Comparison of ENCODE assay signal across 18 cellular contexts in genomic region chr2:23627236-23627990, GRCh38.
"Had no signal": no experiment of that assay in that cellular context is flagged by ENCODE, and none has a peak within 500 bp of the region (broad histone marks: within the 10 kb centered on the region; RNA-seq: fewer than 3 reads in every experiment).

No MANE protein-coding gene starts in this region.

- H3K4me3 Mint-ChIP-seq: activated naive CD4-positive, alpha-beta T cell treated with anti-CD3 and anti-CD28 coated beads, Interleukin-2, amount 50 U/mL, for 24 hours; stimulated activated naive CD8-positive, alpha-beta T cell treated with anti-CD3 and anti-CD28 coated beads, Interleukin-15, Interleukin-2, amounts not matched to agents 100 ng/mL and 50 ng/mL, for 24 hours had no signal

- ATAC-seq: activated CD4-positive, CD25-positive, alpha-beta regulatory T cell treated with anti-CD3 and anti-CD28 coated beads, Interleukin-2, amount 50 U/mL, for 24 hours; left lobe of liver had no signal

- H3K9me3 ChIP-seq: neutrophil, suprapubic skin had no signal

- H3K4me1 Mint-ChIP-seq: activated naive CD4-positive, alpha-beta T cell treated with anti-CD3 and anti-CD28 coated beads, Interleukin-2, amount 50 U/mL, for 24 hours had no signal

- H3K27ac ChIP-seq: cardiac muscle cell, dorsolateral prefrontal cortex, neutrophil, suprapubic skin, upper lobe of left lung had no signal

- H3K36me3 ChIP-seq: cardiac muscle cell, neutrophil, suprapubic skin, upper lobe of left lung had no signal

- H3K9me3 Mint-ChIP-seq: activated naive CD4-positive, alpha-beta T cell treated with anti-CD3 and anti-CD28 coated beads, Interleukin-2, amount 50 U/mL, for 24 hours had no signal

- H3K27me3 Mint-ChIP-seq: activated naive CD4-positive, alpha-beta T cell treated with anti-CD3 and anti-CD28 coated beads, Interleukin-2, amount 50 U/mL, for 24 hours; stimulated activated naive CD8-positive, alpha-beta T cell treated with anti-CD3 and anti-CD28 coated beads, Interleukin-15, Interleukin-2, amounts not matched to agents 100 ng/mL and 50 ng/mL, for 24 hours had no signal

- DNase-seq: activated CD4-positive, alpha-beta T cell treated with anti-CD3 and anti-CD28 coated beads, Interleukin-2, amount 50 U/mL, for 1 hour; activated gamma-delta T cell; erythroblast; hypothalamus; islet precursor cell; stimulated activated CD4-positive, alpha-beta T cell treated with anti-CD3 and anti-CD28 coated beads, Interleukin-12 subunit alpha, Interleukin-12 subunit beta, amount 100 ng/mL, for 4 hours; stimulated activated CD4-positive, alpha-beta T cell treated with anti-CD3 and anti-CD28 coated beads, Interleukin-1b, Interleukin-23, amount 100 ng/mL, for 48 hours; T-helper 1 cell; T-helper 9 cell; upper lobe of left lung had no signal

- H3K4me1 ChIP-seq: suprapubic skin, upper lobe of left lung had no signal

- H3K27me3 ChIP-seq: cardiac muscle cell, dorsolateral prefrontal cortex, neutrophil, suprapubic skin, upper lobe of left lung had no signal

- H3K27ac Mint-ChIP-seq: activated naive CD4-positive, alpha-beta T cell treated with anti-CD3 and anti-CD28 coated beads, Interleukin-2, amount 50 U/mL, for 24 hours; stimulated activated naive CD8-positive, alpha-beta T cell treated with anti-CD3 and anti-CD28 coated beads, Interleukin-15, Interleukin-2, amounts not matched to agents 100 ng/mL and 50 ng/mL, for 24 hours had no signal

- H3K4me3 ChIP-seq: cardiac muscle cell, dorsolateral prefrontal cortex, suprapubic skin, upper lobe of left lung had no signal
